In genomic region chr22:22961574-22961973, GRCh38 we compare ENCODE assay signal across 3 cellular contexts.
A peak's percentile ranks its signal among the peaks of the same experiment; 100 is the strongest.
TF ChIP-seq lines count a peak whose summit lies in the region.

No MANE protein-coding gene starts in this region.

TF ChIP-seq in SK-N-SH treated with all-trans-retinoic acid at 6 μM for 48 hours, 23 proteins besides CTCF, POLR2A, EP300 and RAD21:
- TF ChIP-seq, protein P1, sequence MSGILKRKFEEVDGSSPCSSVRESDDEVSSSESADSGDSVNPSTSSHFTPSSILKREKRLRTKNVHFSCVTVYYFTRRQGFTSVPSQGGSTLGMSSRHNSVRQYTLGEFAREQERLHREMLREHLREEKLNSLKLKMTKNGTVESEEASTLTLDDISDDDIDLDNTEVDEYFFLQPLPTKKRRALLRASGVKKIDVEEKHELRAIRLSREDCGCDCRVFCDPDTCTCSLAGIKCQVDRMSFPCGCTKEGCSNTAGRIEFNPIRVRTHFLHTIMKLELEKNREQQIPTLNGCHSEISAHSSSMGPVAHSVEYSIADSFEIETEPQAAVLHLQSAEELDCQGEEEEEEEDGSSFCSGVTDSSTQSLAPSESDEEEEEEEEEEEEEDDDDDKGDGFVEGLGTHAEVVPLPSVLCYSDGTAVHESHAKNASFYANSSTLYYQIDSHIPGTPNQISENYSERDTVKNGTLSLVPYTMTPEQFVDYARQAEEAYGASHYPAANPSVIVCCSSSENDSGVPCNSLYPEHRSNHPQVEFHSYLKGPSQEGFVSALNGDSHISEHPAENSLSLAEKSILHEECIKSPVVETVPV (CRISPR knock-in tag; IDR thresholded peaks at IDR 0.05) = no peak
- peak; percentile 93 for TF ChIP-seq ZFP30 (CRISPR knock-in tag; IDR thresholded peaks at IDR 0.05)
TF ChIP-seq in SK-N-SH treated with all-trans-retinoic acid at 6 μM for 48 hours: peak in this region for 1.

TF ChIP-seq in SK-N-SH, 30 proteins besides CTCF, POLR2A, EP300 and RAD21 (continued from another document):
- no peak for TF ChIP-seq NRF1 (IDR thresholded peaks at IDR 0.05; ENCODE audit: low read depth, low read length)
- TF ChIP-seq RCOR1 (IDR thresholded peaks at IDR 0.05; ENCODE audit: low read length) = no peak
- TF ChIP-seq, protein P2, sequence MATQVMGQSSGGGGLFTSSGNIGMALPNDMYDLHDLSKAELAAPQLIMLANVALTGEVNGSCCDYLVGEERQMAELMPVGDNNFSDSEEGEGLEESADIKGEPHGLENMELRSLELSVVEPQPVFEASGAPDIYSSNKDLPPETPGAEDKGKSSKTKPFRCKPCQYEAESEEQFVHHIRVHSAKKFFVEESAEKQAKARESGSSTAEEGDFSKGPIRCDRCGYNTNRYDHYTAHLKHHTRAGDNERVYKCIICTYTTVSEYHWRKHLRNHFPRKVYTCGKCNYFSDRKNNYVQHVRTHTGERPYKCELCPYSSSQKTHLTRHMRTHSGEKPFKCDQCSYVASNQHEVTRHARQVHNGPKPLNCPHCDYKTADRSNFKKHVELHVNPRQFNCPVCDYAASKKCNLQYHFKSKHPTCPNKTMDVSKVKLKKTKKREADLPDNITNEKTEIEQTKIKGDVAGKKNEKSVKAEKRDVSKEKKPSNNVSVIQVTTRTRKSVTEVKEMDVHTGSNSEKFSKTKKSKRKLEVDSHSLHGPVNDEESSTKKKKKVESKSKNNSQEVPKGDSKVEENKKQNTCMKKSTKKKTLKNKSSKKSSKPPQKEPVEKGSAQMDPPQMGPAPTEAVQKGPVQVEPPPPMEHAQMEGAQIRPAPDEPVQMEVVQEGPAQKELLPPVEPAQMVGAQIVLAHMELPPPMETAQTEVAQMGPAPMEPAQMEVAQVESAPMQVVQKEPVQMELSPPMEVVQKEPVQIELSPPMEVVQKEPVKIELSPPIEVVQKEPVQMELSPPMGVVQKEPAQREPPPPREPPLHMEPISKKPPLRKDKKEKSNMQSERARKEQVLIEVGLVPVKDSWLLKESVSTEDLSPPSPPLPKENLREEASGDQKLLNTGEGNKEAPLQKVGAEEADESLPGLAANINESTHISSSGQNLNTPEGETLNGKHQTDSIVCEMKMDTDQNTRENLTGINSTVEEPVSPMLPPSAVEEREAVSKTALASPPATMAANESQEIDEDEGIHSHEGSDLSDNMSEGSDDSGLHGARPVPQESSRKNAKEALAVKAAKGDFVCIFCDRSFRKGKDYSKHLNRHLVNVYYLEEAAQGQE (IDR thresholded peaks at IDR 0.05; ENCODE audit: low read depth, low read length) = no peak
- TF ChIP-seq EZH2phosphoT487 (IDR thresholded peaks at IDR 0.05; ENCODE audit: borderline replicate concordance, low read depth) = no peak
- TF ChIP-seq MEF2A (IDR thresholded peaks at IDR 0.05; ENCODE audit: borderline replicate concordance, low read depth) = no peak
- TF ChIP-seq SMC3 (IDR thresholded peaks at IDR 0.05; ENCODE audit: low read depth, low read length) = no peak
- no peak for TF ChIP-seq ELF1 (IDR thresholded peaks at IDR 0.05)
- no peak for TF ChIP-seq POLR2AphosphoS5 (IDR thresholded peaks at IDR 0.05; ENCODE audit: low read depth, low read length)
- no peak for TF ChIP-seq FOXJ3 (CRISPR knock-in tag; IDR thresholded peaks at IDR 0.05)
- TF ChIP-seq TCF12 (IDR thresholded peaks at IDR 0.05) = no peak
- TF ChIP-seq, protein P3, sequence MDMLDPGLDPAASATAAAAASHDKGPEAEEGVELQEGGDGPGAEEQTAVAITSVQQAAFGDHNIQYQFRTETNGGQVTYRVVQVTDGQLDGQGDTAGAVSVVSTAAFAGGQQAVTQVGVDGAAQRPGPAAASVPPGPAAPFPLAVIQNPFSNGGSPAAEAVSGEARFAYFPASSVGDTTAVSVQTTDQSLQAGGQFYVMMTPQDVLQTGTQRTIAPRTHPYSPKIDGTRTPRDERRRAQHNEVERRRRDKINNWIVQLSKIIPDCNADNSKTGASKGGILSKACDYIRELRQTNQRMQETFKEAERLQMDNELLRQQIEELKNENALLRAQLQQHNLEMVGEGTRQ (IDR thresholded peaks at IDR 0.05; ENCODE audit: borderline replicate concordance, low read depth, low read length) = no peak
- TF ChIP-seq YY1 (IDR thresholded peaks at IDR 0.05; ENCODE audit: low read depth) = no peak
- TF ChIP-seq, protein P4, sequence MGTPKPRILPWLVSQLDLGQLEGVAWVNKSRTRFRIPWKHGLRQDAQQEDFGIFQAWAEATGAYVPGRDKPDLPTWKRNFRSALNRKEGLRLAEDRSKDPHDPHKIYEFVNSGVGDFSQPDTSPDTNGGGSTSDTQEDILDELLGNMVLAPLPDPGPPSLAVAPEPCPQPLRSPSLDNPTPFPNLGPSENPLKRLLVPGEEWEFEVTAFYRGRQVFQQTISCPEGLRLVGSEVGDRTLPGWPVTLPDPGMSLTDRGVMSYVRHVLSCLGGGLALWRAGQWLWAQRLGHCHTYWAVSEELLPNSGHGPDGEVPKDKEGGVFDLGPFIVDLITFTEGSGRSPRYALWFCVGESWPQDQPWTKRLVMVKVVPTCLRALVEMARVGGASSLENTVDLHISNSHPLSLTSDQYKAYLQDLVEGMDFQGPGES (IDR thresholded peaks at IDR 0.05; ENCODE audit: low read depth, low read length) = no peak

TF ChIP-seq in HEK293, 187 proteins besides CTCF, POLR2A, EP300 and RAD21 (continued from another document):
- TF ChIP-seq ZBTB49 (tag by site-specific recombination; IDR thresholded peaks at IDR 0.05; ENCODE audit: low read depth) (no peak), GFI1B (tag by site-specific recombination; IDR thresholded peaks at IDR 0.05) (no peak), SETDB1 (IDR thresholded peaks at IDR 0.05; ENCODE audit: insufficient read length, low read length) (peak; percentile 48), PBX3 (CRISPR knock-in tag; IDR thresholded peaks at IDR 0.05) (no peak)
- TF ChIP-seq, protein P5, sequence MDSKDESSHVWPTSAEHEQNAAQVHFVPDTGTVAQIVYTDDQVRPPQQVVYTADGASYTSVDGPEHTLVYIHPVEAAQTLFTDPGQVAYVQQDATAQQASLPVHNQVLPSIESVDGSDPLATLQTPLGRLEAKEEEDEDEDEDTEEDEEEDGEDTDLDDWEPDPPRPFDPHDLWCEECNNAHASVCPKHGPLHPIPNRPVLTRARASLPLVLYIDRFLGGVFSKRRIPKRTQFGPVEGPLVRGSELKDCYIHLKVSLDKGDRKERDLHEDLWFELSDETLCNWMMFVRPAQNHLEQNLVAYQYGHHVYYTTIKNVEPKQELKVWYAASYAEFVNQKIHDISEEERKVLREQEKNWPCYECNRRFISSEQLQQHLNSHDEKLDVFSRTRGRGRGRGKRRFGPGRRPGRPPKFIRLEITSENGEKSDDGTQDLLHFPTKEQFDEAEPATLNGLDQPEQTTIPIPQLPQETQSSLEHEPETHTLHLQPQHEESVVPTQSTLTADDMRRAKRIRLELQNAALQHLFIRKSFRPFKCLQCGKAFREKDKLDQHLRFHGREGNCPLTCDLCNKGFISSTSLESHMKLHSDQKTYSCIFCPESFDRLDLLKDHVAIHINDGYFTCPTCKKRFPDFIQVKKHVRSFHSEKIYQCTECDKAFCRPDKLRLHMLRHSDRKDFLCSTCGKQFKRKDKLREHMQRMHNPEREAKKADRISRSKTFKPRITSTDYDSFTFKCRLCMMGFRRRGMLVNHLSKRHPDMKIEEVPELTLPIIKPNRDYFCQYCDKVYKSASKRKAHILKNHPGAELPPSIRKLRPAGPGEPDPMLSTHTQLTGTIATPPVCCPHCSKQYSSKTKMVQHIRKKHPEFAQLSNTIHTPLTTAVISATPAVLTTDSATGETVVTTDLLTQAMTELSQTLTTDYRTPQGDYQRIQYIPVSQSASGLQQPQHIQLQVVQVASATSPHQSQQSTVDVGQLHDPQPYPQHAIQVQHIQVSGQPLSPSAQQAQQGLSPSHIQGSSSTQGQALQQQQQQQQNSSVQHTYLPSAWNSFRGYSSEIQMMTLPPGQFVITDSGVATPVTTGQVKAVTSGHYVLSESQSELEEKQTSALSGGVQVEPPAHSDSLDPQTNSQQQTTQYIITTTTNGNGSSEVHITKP (tag by site-specific recombination; IDR thresholded peaks at IDR 0.05) = no peak
